14 cellular contexts compared by ENCODE assay signal in the genomic region with DNA sequence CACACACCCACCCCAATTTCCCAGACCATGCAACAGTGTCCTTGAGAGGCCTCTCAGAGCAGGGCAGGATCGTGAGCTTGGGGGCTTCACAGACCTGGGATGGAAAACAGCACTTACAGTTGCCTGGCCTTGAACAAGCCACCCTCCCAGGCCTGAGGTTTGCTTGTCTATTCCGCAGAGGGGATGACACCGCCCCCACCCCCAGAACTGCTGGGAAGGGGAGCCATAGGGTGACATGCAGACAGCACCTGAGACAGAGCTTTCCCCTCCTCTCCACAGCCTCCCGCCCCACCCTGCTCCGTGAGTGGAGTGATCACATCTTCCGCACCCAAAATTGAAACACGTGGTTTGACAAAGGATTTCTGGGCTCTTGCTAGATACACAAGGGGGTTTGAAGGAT.
DNase-seq lines count a peak whose midpoint lies in the region; TF ChIP-seq lines count a peak whose summit lies in the region.
"Had no signal": no experiment of that assay in that cellular context is flagged by ENCODE, and none has a peak within 500 bp of the region (broad histone marks: within the 10 kb centered on the region; RNA-seq: fewer than 3 reads in every experiment).

No MANE protein-coding gene starts in this region.

- TF ChIP-seq CTCF in CD14-positive monocyte (IDR thresholded peaks at IDR 0.05) (no peak), chondrocyte (IDR thresholded peaks at IDR 0.05) (no peak)

- peaks cover 7% of the 10 kb centered on the region for H3K4me1 Mint-ChIP-seq in CD14-positive monocyte
- peaks cover 29% of the 10 kb centered on the region for H3K4me1 Mint-ChIP-seq in chondrocyte (ENCODE audit: low read depth)

- peak; percentile 33 for DNase-seq in activated effector memory CD4-positive, alpha-beta T cell treated with anti-CD3 and anti-CD28 coated beads, Interleukin-2, amount 50 U/mL, for 16 hours
- no peak for DNase-seq in activated effector memory CD4-positive, alpha-beta T cell treated with Interleukin-2 at 50 U/mL for 16 hours
- DNase-seq in CD14-positive monocyte (ENCODE audit: low spot score) (peak; percentile 39), chondrocyte (ENCODE audit: low spot score) (peak; percentile 52), posterior vena cava (ENCODE audit: low spot score) (peak; percentile 69), epidermal melanocyte (ENCODE audit: insufficient read length, low spot score) (no peak), NOMO-1 treated with dmso at 0.1 percent for 144 hours (lab: John Stamatoyannopoulos, UW; ENCODE audit: unreplicated experiment) (no peak), HT-29 (ENCODE audit: low spot score) (no peak)
- DNase-seq: ACHN, Calu3, DMS 273 treated with DMSO at 0.1 percent for 48 hours, GM23248, H7 had no signal

- peaks cover 0 to 2% (median 1%) of the 10 kb centered on the region in 7 donors for H3K9me3 Mint-ChIP-seq in CD14-positive monocyte
- H3K9me3 Mint-ChIP-seq in chondrocyte (ENCODE audit: low read depth) = no peaks in the 10 kb centered on the region
- H3K9me3 Mint-ChIP-seq: CD4-positive, alpha-beta T cell had no signal

- H3K27me3 Mint-ChIP-seq in CD14-positive monocyte (ENCODE audit: low read depth in 3 of 3) (peaks cover 19 to 27% (median 21%) of the 10 kb centered on the region in 3 donors), chondrocyte (ENCODE audit: low read depth) (peaks cover 9% of the 10 kb centered on the region)
- H3K27me3 Mint-ChIP-seq: CD4-positive, alpha-beta T cell had no signal

- H3K27ac Mint-ChIP-seq in CD14-positive monocyte (no peak overlapping the region), chondrocyte (ENCODE audit: unreplicated experiment) (no peak overlapping the region)
- H3K27ac Mint-ChIP-seq: CD4-positive, alpha-beta T cell had no signal

- intact Hi-C loops in CD14-positive monocyte (cut with micrococcal nuclease) (no loop called here), posterior vena cava (cut with DNase I) (no loop called here)

- H3K36me3 Mint-ChIP-seq in CD14-positive monocyte (no peaks in the 10 kb centered on the region), chondrocyte (ENCODE audit: low read depth) (no peaks in the 10 kb centered on the region)

- H3K4me3 Mint-ChIP-seq in CD14-positive monocyte (no peak overlapping the region), chondrocyte (ENCODE audit: unreplicated experiment) (no peak overlapping the region)
- H3K4me3 Mint-ChIP-seq: CD4-positive, alpha-beta T cell had no signal

Comparison
In these comparisons a context has a peak if more than half of its experiments do, and no peak if none do; other contexts are left out.
1. DNase-seq: peak in activated effector memory CD4-positive, alpha-beta T cell treated with anti-CD3 and anti-CD28 coated beads, Interleukin-2, amount 50 U/mL, for 16 hours (single experiment), CD14-positive monocyte (single experiment), chondrocyte (single experiment) and posterior vena cava (single experiment); none in activated effector memory CD4-positive, alpha-beta T cell treated with Interleukin-2 at 50 U/mL for 16 hours (single experiment), epidermal melanocyte (single experiment), NOMO-1 treated with dmso at 0.1 percent for 144 hours (single experiment) and HT-29 (single experiment).